ENCODE assay signal across 8 cellular contexts in the genomic region with DNA sequence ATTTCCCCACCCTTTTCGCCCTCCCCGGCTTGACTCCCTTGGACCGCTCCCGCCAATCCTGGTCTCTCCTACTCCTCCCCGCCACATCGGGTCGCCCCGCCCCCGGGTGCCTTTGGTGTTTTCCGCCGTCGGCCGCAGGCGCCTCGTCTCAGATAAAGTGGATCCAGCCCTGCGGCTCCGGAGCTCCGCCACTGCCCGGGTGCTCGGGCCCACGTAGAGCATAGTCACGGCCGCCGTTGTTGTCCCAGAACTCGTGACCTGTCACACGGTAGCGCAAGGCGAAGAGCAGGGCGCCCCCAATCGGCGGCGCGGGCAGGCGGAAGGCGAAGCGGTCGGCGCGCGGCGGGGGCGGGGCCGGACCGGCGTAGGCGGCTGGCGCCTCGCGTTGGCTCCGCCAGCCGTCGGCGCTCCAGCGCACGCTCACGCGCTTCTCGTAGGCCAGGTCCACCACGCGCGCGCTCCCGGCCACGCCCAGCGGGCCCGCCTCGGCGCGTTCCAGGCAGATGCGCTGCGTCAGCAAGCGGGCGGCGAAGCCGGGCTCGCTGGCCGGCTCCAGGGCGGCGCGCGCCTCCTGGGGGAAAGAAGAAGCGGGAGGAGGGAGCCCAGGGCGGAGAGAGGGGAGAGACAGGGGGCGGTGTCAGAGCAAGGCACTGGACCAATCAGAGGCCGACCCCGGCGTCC. TPM values are rescaled to one million over a fixed set of nuclear protein-coding genes. Genes with fewer than 3 reads are reported as not detected.
DNase-seq lines count a peak whose midpoint lies in the region; ATAC-seq and TF ChIP-seq lines count a peak whose summit lies in the region.

No MANE protein-coding gene starts in this region.

- in situ Hi-C loops in Panc1 (cut with HindIII; ENCODE audit: low pct_unique_long_range_greater_than_20kb, low sequenced_read_pairs), result no loop called here

- peak overlapping the region; percentile 97 for H3K27ac Mint-ChIP-seq in activated T-helper 1 cell treated with anti-CD3 and anti-CD28 coated beads, Interleukin-12 subunit alpha, Interleukin-12 subunit beta, Interleukin-2, Interleukin-4 antibody, amounts not matched to agents 30 ng/mL and 10 ng/mL and 1 ng/mL, durations not matched to agents 14 hours and 24 hours and 36 hours
- H3K27ac Mint-ChIP-seq in natural killer cell, result peak overlapping the region; percentile 92 to 99

- peaks cover 32% of the 10 kb centered on the region for H3K36me3 ChIP-seq in KOPT-K1 (ENCODE audit: insufficient read depth, low read length)
- H3K36me3 ChIP-seq in Panc1 (ENCODE audit: control insufficient read depth, insufficient read depth, low read length), result no peaks in the 10 kb centered on the region
- peaks cover 3% of the 10 kb centered on the region for H3K36me3 ChIP-seq in fibroblast of lung (ENCODE audit: control insufficient read depth, insufficient read depth, low read length)

- TF ChIP-seq CTCF in Panc1 (IDR thresholded peaks at IDR 0.05) (peak; percentile 92), fibroblast of lung (conservative IDR thresholded peaks at IDR 0.05 in 1 of 2, IDR thresholded peaks at IDR 0.05 in 1 of 2; ENCODE audit: low read depth in 1 of 2, low read length in 2 of 2) (peak; percentile 54 to 62), natural killer cell (IDR thresholded peaks at IDR 0.05) (peak; percentile 69)

- no TSS peak for BruUV-seq in Panc1 (replicated peaks; lab: Mats Ljungman, UMichigan)

- POLR2A ChIA-PET in Panc1 (lab: Charles Lee), result no interaction called here

- H3K4me3 Mint-ChIP-seq in activated T-helper 1 cell treated with anti-CD3 and anti-CD28 coated beads, Interleukin-12 subunit alpha, Interleukin-12 subunit beta, Interleukin-2, Interleukin-4 antibody, amounts not matched to agents 30 ng/mL and 10 ng/mL and 1 ng/mL, durations not matched to agents 14 hours and 24 hours and 36 hours, result peak overlapping the region; percentile 91
- H3K4me3 Mint-ChIP-seq in natural killer cell, result peak overlapping the region; percentile 92

- H3K4me2 ChIP-seq in fibroblast of lung (ENCODE audit: extremely low read depth, insufficient read depth, low read length), result peak overlapping the region; percentile 93

- CTCF ChIA-PET in Panc1 (lab: Charles Lee), result interaction anchor here (0.6 to 1.1 kb wide), 2 partner anchors 181 to 269 kb away, joined by 3 to 4 read pairs; no protein-coding TSS in a partner anchor

- peaks cover 2% of the 10 kb centered on the region for H3K79me2 ChIP-seq in fibroblast of lung (ENCODE audit: control insufficient read depth, insufficient read depth, low read length)

- intact Hi-C loops in Panc1 (cut with micrococcal nuclease; ENCODE audit: unreplicated experiment), result no loop called here
- intact Hi-C loops in activated T-helper 1 cell treated with anti-CD3 and anti-CD28 coated beads, Interleukin-12 subunit alpha, Interleukin-12 subunit beta, Interleukin-2, Interleukin-4 antibody, amounts not matched to agents 30 ng/mL and 10 ng/mL and 1 ng/mL, durations not matched to agents 14 hours and 24 hours and 36 hours (cut with micrococcal nuclease), result loop anchor here (1.0 to 5.0 kb wide), 8 partner anchors 15 to 714 kb away; a partner anchor contains a TSS
- intact Hi-C loops in natural killer cell (cut with micrococcal nuclease), result loop anchor here (1.0 to 10.0 kb wide), 4 partner anchors 15 to 207 kb away; a partner anchor contains a TSS

- H3K27me3 ChIP-seq in Panc1 (ENCODE audit: control insufficient read depth, insufficient read depth, low read length), result no peaks in the 10 kb centered on the region
- no peaks in the 10 kb centered on the region for H3K27me3 ChIP-seq in fibroblast of lung (ENCODE audit: control insufficient read depth, insufficient read depth, low read length)

- peak overlapping the region; percentile 67 to 90 for H3K4me3 ChIP-seq in Panc1 (ENCODE audit: low read depth in 2 of 2, low read length in 2 of 2)
- H3K4me3 ChIP-seq in fibroblast of lung (replicated peaks in 1 of 4; ENCODE audit: control extremely low read depth in 1 of 4, insufficient read depth in 1 of 4, low read depth in 3 of 4, low read length in 4 of 4), result peak overlapping the region; percentile 70 to 84 (median 80)

- H2AFZ ChIP-seq in fibroblast of lung (ENCODE audit: low read length), result peak overlapping the region; percentile 91

- H3K4me1 ChIP-seq in Panc1 (ENCODE audit: control insufficient read depth, insufficient read depth, low read length) (peaks cover 16% of the 10 kb centered on the region), fibroblast of lung (ENCODE audit: control insufficient read depth, extremely low read depth, insufficient read depth, low read length) (peaks cover 13% of the 10 kb centered on the region)

- ATAC-seq in GM21825 (IDR thresholded peaks at IDR 0.05; ENCODE audit: unreplicated experiment) (peak; percentile 72), Panc1 (peak; percentile 91), natural killer cell (peak; percentile 79 to 93 (median 82))

- no peaks in the 10 kb centered on the region for H4K20me1 ChIP-seq in fibroblast of lung (ENCODE audit: control insufficient read depth, extremely low read depth, insufficient read depth, low read length)

- H3K36me3 Mint-ChIP-seq in activated T-helper 1 cell treated with anti-CD3 and anti-CD28 coated beads, Interleukin-12 subunit alpha, Interleukin-12 subunit beta, Interleukin-2, Interleukin-4 antibody, amounts not matched to agents 30 ng/mL and 10 ng/mL and 1 ng/mL, durations not matched to agents 14 hours and 24 hours and 36 hours (ENCODE audit: low read depth), result peaks cover 12% of the 10 kb centered on the region
- H3K36me3 Mint-ChIP-seq in natural killer cell, result no peaks in the 10 kb centered on the region

- DNase-seq in Daoy (ENCODE audit: low read depth) (peak; percentile 100), Panc1 (ENCODE audit: low read depth, low spot score) (peak; percentile 63), fibroblast of lung (ENCODE audit: low read depth in 2 of 2) (peak; percentile 98), natural killer cell (peak; percentile 97)
- DNase-seq in activated T-helper 1 cell treated with anti-CD3 and anti-CD28 coated beads, Interleukin-12 subunit alpha, Interleukin-12 subunit beta, Interleukin-2, Interleukin-4 antibody, amounts not matched to agents 30 ng/mL and 10 ng/mL and 1 ng/mL, durations not matched to agents 14 hours and 24 hours and 36 hours (ENCODE audit: low spot score), result peak; percentile 99
- DNase-seq in stimulated activated naive CD4-positive, alpha-beta T cell (lab: John Stamatoyannopoulos, UW), result peak; percentile 92 to 98 (median 95)

- H3K27me3 Mint-ChIP-seq in activated T-helper 1 cell treated with anti-CD3 and anti-CD28 coated beads, Interleukin-12 subunit alpha, Interleukin-12 subunit beta, Interleukin-2, Interleukin-4 antibody, amounts not matched to agents 30 ng/mL and 10 ng/mL and 1 ng/mL, durations not matched to agents 14 hours and 24 hours and 36 hours (ENCODE audit: insufficient read depth), result no peaks in the 10 kb centered on the region
- no peaks in the 10 kb centered on the region for H3K27me3 Mint-ChIP-seq in natural killer cell (ENCODE audit: low read depth in 2 of 2)

- H3K4me1 Mint-ChIP-seq in activated T-helper 1 cell treated with anti-CD3 and anti-CD28 coated beads, Interleukin-12 subunit alpha, Interleukin-12 subunit beta, Interleukin-2, Interleukin-4 antibody, amounts not matched to agents 30 ng/mL and 10 ng/mL and 1 ng/mL, durations not matched to agents 14 hours and 24 hours and 36 hours (ENCODE audit: low read depth), result peaks cover 29% of the 10 kb centered on the region
- peaks cover 19 to 40% of the 10 kb centered on the region in 2 donors for H3K4me1 Mint-ChIP-seq in natural killer cell

- H3K27ac ChIP-seq in KOPT-K1 (ENCODE audit: low read depth, low read length, poor library complexity, severe bottlenecking), result peak overlapping the region; percentile 82
- peak overlapping the region; percentile 81 for H3K27ac ChIP-seq in Panc1 (ENCODE audit: low read length)
- peak overlapping the region; percentile 85 for H3K27ac ChIP-seq in fibroblast of lung (ENCODE audit: insufficient read depth, low read length)

- no peaks in the 10 kb centered on the region for H3K9me3 Mint-ChIP-seq in activated T-helper 1 cell treated with anti-CD3 and anti-CD28 coated beads, Interleukin-12 subunit alpha, Interleukin-12 subunit beta, Interleukin-2, Interleukin-4 antibody, amounts not matched to agents 30 ng/mL and 10 ng/mL and 1 ng/mL, durations not matched to agents 14 hours and 24 hours and 36 hours
- H3K9me3 Mint-ChIP-seq in natural killer cell, result no peaks in the 10 kb centered on the region

- peak overlapping the region; percentile 95 for H3K9ac ChIP-seq in fibroblast of lung (ENCODE audit: insufficient read depth, low read length)

- no peaks in the 10 kb centered on the region for H3K9me3 ChIP-seq in KOPT-K1 (ENCODE audit: insufficient read depth, low read length, poor library complexity, severe bottlenecking)
- no peaks in the 10 kb centered on the region for H3K9me3 ChIP-seq in Panc1 (ENCODE audit: control insufficient read depth, insufficient read depth, low read depth, low read length)
- no peaks in the 10 kb centered on the region for H3K9me3 ChIP-seq in fibroblast of lung (ENCODE audit: control insufficient read depth, insufficient read depth, low read depth, low read length)

RNA-seq across cellular contexts. Expression of a gene that starts 1.2 kb away (rescaled TPM):
- 1.5 and 2.6 TPM in 2 replicates for total RNA-seq in Daoy (2014; rRNA removed; shearing (Covaris generic))
- 8.8 TPM for total RNA-seq in Panc1 (2021; ENCODE audit: unreplicated experiment)
- polyA plus RNA-seq in Panc1 (2012; ENCODE audit: insufficient read length), result 2.8 TPM
- total RNA-seq in activated T-helper 1 cell treated with anti-CD3 and anti-CD28 coated beads, Interleukin-12 subunit alpha, Interleukin-12 subunit beta, Interleukin-2, Interleukin-4 antibody, amounts not matched to agents 30 ng/mL and 10 ng/mL and 1 ng/mL, durations not matched to agents 14 hours and 24 hours and 36 hours, result 16.6 and 17.3 TPM in 2 replicates
- 2.6 TPM in 2 replicates for total RNA-seq in fibroblast of lung
- 3.3 and 6.0 TPM in 2 replicates for polyA plus RNA-seq in fibroblast of lung
- 2.7 and 4.0 TPM in 2 replicates for polyA plus RNA-seq in fibroblast of lung (2012)
- polyA minus RNA-seq in fibroblast of lung (ENCODE audit: low replicate concordance), result 1.3 and 3.3 TPM in 2 replicates
- total RNA-seq in natural killer cell, result 10 to 100 TPM; 13.2 to 27.8 (median 25.1) TPM

RNA-seq across cellular contexts. Expression of a gene that starts 5.2 kb away (rescaled TPM):
- total RNA-seq in Daoy (2014; rRNA removed; shearing (Covaris generic)), result 7.4 and 16.8 TPM in 2 replicates
- 18.9 TPM for total RNA-seq in Panc1 (2021; ENCODE audit: unreplicated experiment)
- polyA plus RNA-seq in Panc1 (2012; ENCODE audit: insufficient read length), result 27.7 TPM
- 4.1 and 7.1 TPM in 2 replicates for total RNA-seq in activated T-helper 1 cell treated with anti-CD3 and anti-CD28 coated beads, Interleukin-12 subunit alpha, Interleukin-12 subunit beta, Interleukin-2, Interleukin-4 antibody, amounts not matched to agents 30 ng/mL and 10 ng/mL and 1 ng/mL, durations not matched to agents 14 hours and 24 hours and 36 hours
- 17.2 and 25.4 TPM in 2 replicates for total RNA-seq in fibroblast of lung
- polyA plus RNA-seq in fibroblast of lung, result 18.0 and 24.7 TPM in 2 replicates
- polyA plus RNA-seq in fibroblast of lung (2012), result 25.9 and 33.9 TPM in 2 replicates
- 17.6 and 18.6 TPM in 2 replicates for polyA minus RNA-seq in fibroblast of lung (ENCODE audit: low replicate concordance)
- total RNA-seq in natural killer cell, result 10 to 100 TPM; 13.8 to 25.3 (median 14.4) TPM

RNA-seq across cellular contexts. Expression of a gene that starts 15.5 kb away (rescaled TPM):
- 5.8 and 6.9 TPM in 2 replicates for total RNA-seq in Daoy (2014; rRNA removed; shearing (Covaris generic))
- total RNA-seq in Panc1 (2021; ENCODE audit: unreplicated experiment) (7.6 TPM), fibroblast of lung (3.3 and 4.6 TPM in 2 replicates), natural killer cell (10 to 100 TPM in 1 of 3 donors, 1 to 10 TPM in 2; 5.1 to 10.1 (median 7.0) TPM)
- polyA plus RNA-seq in Panc1 (2012; ENCODE audit: insufficient read length), result 10.8 TPM
- 10.9 and 12.2 TPM in 2 replicates for total RNA-seq in activated T-helper 1 cell treated with anti-CD3 and anti-CD28 coated beads, Interleukin-12 subunit alpha, Interleukin-12 subunit beta, Interleukin-2, Interleukin-4 antibody, amounts not matched to agents 30 ng/mL and 10 ng/mL and 1 ng/mL, durations not matched to agents 14 hours and 24 hours and 36 hours
- polyA plus RNA-seq in fibroblast of lung, result 7.9 and 9.1 TPM in 2 replicates
- polyA plus RNA-seq in fibroblast of lung (2012), result 4.1 and 5.2 TPM in 2 replicates
- polyA minus RNA-seq in fibroblast of lung (ENCODE audit: low replicate concordance), result 18.9 and 22.7 TPM in 2 replicates

RNA-seq across cellular contexts. Expression of a gene that starts 19.8 kb away (rescaled TPM):
- total RNA-seq in Daoy (2014; rRNA removed; shearing (Covaris generic)), result 92.2 and 127 TPM in 2 replicates
- 159 TPM for total RNA-seq in Panc1 (2021; ENCODE audit: unreplicated experiment)
- 138 TPM for polyA plus RNA-seq in Panc1 (2012; ENCODE audit: insufficient read length)
- total RNA-seq in activated T-helper 1 cell treated with anti-CD3 and anti-CD28 coated beads, Interleukin-12 subunit alpha, Interleukin-12 subunit beta, Interleukin-2, Interleukin-4 antibody, amounts not matched to agents 30 ng/mL and 10 ng/mL and 1 ng/mL, durations not matched to agents 14 hours and 24 hours and 36 hours, result 252 and 266 TPM in 2 replicates
- total RNA-seq in fibroblast of lung, result 59.1 and 73.2 TPM in 2 replicates
- polyA plus RNA-seq in fibroblast of lung, result 152 and 158 TPM in 2 replicates
- 97.3 and 113 TPM in 2 replicates for polyA plus RNA-seq in fibroblast of lung (2012)
- polyA minus RNA-seq in fibroblast of lung (ENCODE audit: low replicate concordance), result 41.2 and 69.2 TPM in 2 replicates
- 100 to 1,000 TPM; 226 to 261 (median 238) TPM for total RNA-seq in natural killer cell

RNA-seq across cellular contexts. Expression of a gene that starts 51.3 kb away (rescaled TPM):
- total RNA-seq in Daoy (2014; rRNA removed; shearing (Covaris generic)), result 13.8 and 13.9 TPM in 2 replicates
- total RNA-seq in Panc1 (2021; ENCODE audit: unreplicated experiment) (3.2 TPM), fibroblast of lung (16.4 and 23.1 TPM in 2 replicates), natural killer cell (under 1 TPM in 2 of 3 donors, not detected in 1; 0.28 to 1.00 TPM)
- 3.3 TPM for polyA plus RNA-seq in Panc1 (2012; ENCODE audit: insufficient read length)
- 3.1 and 5.0 TPM in 2 replicates for total RNA-seq in activated T-helper 1 cell treated with anti-CD3 and anti-CD28 coated beads, Interleukin-12 subunit alpha, Interleukin-12 subunit beta, Interleukin-2, Interleukin-4 antibody, amounts not matched to agents 30 ng/mL and 10 ng/mL and 1 ng/mL, durations not matched to agents 14 hours and 24 hours and 36 hours
- 3.9 and 7.9 TPM in 2 replicates for polyA plus RNA-seq in fibroblast of lung
- 8.3 and 11.3 TPM in 2 replicates for polyA plus RNA-seq in fibroblast of lung (2012)
- polyA minus RNA-seq in fibroblast of lung (ENCODE audit: low replicate concordance), result 10.2 and 24.7 TPM in 2 replicates

Comparison
In these comparisons a context has a peak if more than half of its experiments do, and no peak if none do; other contexts are left out.
1. Peak in every context shown above with its lines: DNase-seq, ATAC-seq, H3K4me3 ChIP-seq and H3K27ac ChIP-seq.